11 cellular contexts compared by ENCODE assay signal in genomic region chr5:124678478-124678877, GRCh38.
A peak's percentile ranks its signal among the peaks of the same experiment; 100 is the strongest.
DNase-seq lines count a peak whose midpoint lies in the region; ATAC-seq and TF ChIP-seq lines count a peak whose summit lies in the region.
"Had no signal": no experiment of that assay in that cellular context is flagged by ENCODE, and none has a peak within 500 bp of the region (broad histone marks: within the 10 kb centered on the region; RNA-seq: fewer than 3 reads in every experiment).

No MANE protein-coding gene starts in this region.

- no peak for TF ChIP-seq CTCF in DOHH2 (IDR thresholded peaks at IDR 0.05; ENCODE audit: low read depth, low read length, poor library complexity, severe bottlenecking)
- TF ChIP-seq CTCF in heart right ventricle (IDR thresholded peaks at IDR 0.05): peak in 1 of 9 donors; percentile 7

- H3K4me2 ChIP-seq in DOHH2 (ENCODE audit: low read length): peak overlapping the region; percentile 37; the same call in 1 of the 2 replicates

- ATAC-seq in heart right ventricle (peak; percentile 47 to 89 (median 82)), HG03196 (IDR thresholded peaks at IDR 0.05; ENCODE audit: unreplicated experiment) (no peak)
- ATAC-seq: activated CD8-positive, alpha-beta memory T cell treated with anti-CD3 and anti-CD28 coated beads, Interleukin-2, amount 10 ng/mL, durations not matched to agents 7 days and 5 days had no signal

- no peak overlapping the region for H3K27ac ChIP-seq in DOHH2 (ENCODE audit: low read depth, low read length)
- H3K27ac ChIP-seq in heart right ventricle: peak overlapping the region in 9 of 10 donors; percentile 16 to 81 (median 61)

- intact Hi-C loops in heart right ventricle (cut with DNase I): no loop called here

- H3K36me3 ChIP-seq in DOHH2 (ENCODE audit: control insufficient read depth, low read length) (peaks cover 3% of the 10 kb centered on the region; the same call in 1 of the 2 replicates), heart right ventricle (no peaks in the 10 kb centered on the region)

- DNase-seq in amniotic epithelial cell (ENCODE audit: low read depth): peak; percentile 38
- peak; percentile 21 to 57 for DNase-seq in heart right ventricle
- peak; percentile 50 for DNase-seq in pons (ENCODE audit: low spot score)
- no peak for DNase-seq in stimulated activated CD8-positive, alpha-beta memory T cell treated with anti-CD3 and anti-CD28 coated beads, Interleukin-4, amount 100 ng/mL, for 48 hours
- DNase-seq in NCI-H774 (lab: John Stamatoyannopoulos, UW): no peak
- DNase-seq in activated T-cell treated with anti-CD3 and anti-CD28 coated beads, Interleukin-2, amount 50 U/mL, for 48 hours: no peak
- DNase-seq: activated CD8-positive, alpha-beta memory T cell treated with anti-CD3 and anti-CD28 coated beads, Interleukin-2, amount 10 ng/mL, durations not matched to agents 7 days and 5 days; NCI-H1694; SK-N-SH had no signal

- no peaks in the 10 kb centered on the region for H3F3A ChIP-seq in DOHH2 (ENCODE audit: control insufficient read depth, insufficient read depth)

- H3K79me2 ChIP-seq in DOHH2 (ENCODE audit: control insufficient read depth, low read length): peaks cover 95% of the 10 kb centered on the region

- H4K20me1 ChIP-seq in DOHH2 (ENCODE audit: control insufficient read depth, insufficient read depth, low read depth, low read length): no peaks in the 10 kb centered on the region

- H3K4me3 ChIP-seq in DOHH2 (ENCODE audit: low read length): peak overlapping the region; percentile 14; the same call in 1 of the 2 replicates
- no peak overlapping the region for H3K4me3 ChIP-seq in heart right ventricle

- no peaks in the 10 kb centered on the region for H3K9me2 ChIP-seq in DOHH2 (replicated peaks; ENCODE audit: control insufficient read depth, low read length)
- H3K9me2 ChIP-seq: SK-N-SH had no signal

- H3K27me3 ChIP-seq in DOHH2 (ENCODE audit: control insufficient read depth, low read length) (no peaks in the 10 kb centered on the region), heart right ventricle (no peaks in the 10 kb centered on the region)

- WGBS in heart right ventricle, 2 donors: 53 to 67% methylated on average over 4 of the region's 4 CpGs

- H3K9me3 ChIP-seq in DOHH2 (ENCODE audit: control insufficient read depth, insufficient read depth, low read length): no peaks in the 10 kb centered on the region
- no peaks in the 10 kb centered on the region for H3K9me3 ChIP-seq in heart right ventricle
- H3K9me3 ChIP-seq: SK-N-SH had no signal

- H3K4me1 ChIP-seq in DOHH2 (ENCODE audit: control insufficient read depth, low read length) (peaks cover 35% of the 10 kb centered on the region), heart right ventricle (peaks cover 16 to 55% (median 47%) of the 10 kb centered on the region in 9 donors)

Comparison
In these comparisons a context has a peak if more than half of its experiments do, and no peak if none do; other contexts are left out.
1. DNase-seq: peak in amniotic epithelial cell (single experiment), heart right ventricle (2 of 2) and pons (single experiment); none in stimulated activated CD8-positive, alpha-beta memory T cell treated with anti-CD3 and anti-CD28 coated beads, Interleukin-4, amount 100 ng/mL, for 48 hours (single experiment), NCI-H774 (single experiment) and activated T-cell treated with anti-CD3 and anti-CD28 coated beads, Interleukin-2, amount 50 U/mL, for 48 hours (0 of 2).